24 cellular contexts compared by ENCODE assay signal in genomic region chr19:48544856-48545750, GRCh38. TPM values are rescaled to one million over a fixed set of nuclear protein-coding genes. Genes with fewer than 3 reads are reported as not detected.
"Had no signal": no experiment of that assay in that cellular context is flagged by ENCODE, and none has a peak within 500 bp of the region (broad histone marks: within the 10 kb centered on the region; RNA-seq: fewer than 3 reads in every experiment).

No MANE protein-coding gene starts in this region.

- H3K9me3 Mint-ChIP-seq: activated B cell treated with CpG ODN at 0.5 μM for 24 hours; natural killer cell treated with Interleukin-12 subunit alpha and Interleukin-12 subunit beta and Interleukin-15 and Interleukin-18, amount 100 ng/mL, for 72 hours; T-helper 1 cell treated with Interleukin-12 subunit alpha and Interleukin-12 subunit beta and Interleukin-4 antibody, amounts not matched to agents 30 μg/mL and 1 μg/mL, for 36 hours had no signal

- H3K27me3 Mint-ChIP-seq: activated B cell treated with CpG ODN at 0.5 μM for 24 hours; activated naive CD8-positive, alpha-beta T cell; memory B cell; natural killer cell treated with Interleukin-12 subunit alpha and Interleukin-12 subunit beta and Interleukin-15 and Interleukin-18, amount 100 ng/mL, for 72 hours had no signal

- H3K36me3 Mint-ChIP-seq: activated naive CD8-positive, alpha-beta T cell; memory B cell; natural killer cell treated with Interleukin-12 subunit alpha and Interleukin-12 subunit beta and Interleukin-15 and Interleukin-18, amount 100 ng/mL, for 72 hours had no signal

- DNase-seq: activated B cell treated with CpG ODN at 0.5 μM for 24 hours; activated CD4-positive, alpha-beta T cell treated with anti-CD3 and anti-CD28 coated beads for 48 hours; activated CD8-positive, alpha-beta memory T cell treated with anti-CD3 and anti-CD28 coated beads, Interleukin-2, amount 50 U/mL, for 4 hours; activated CD8-positive, alpha-beta T cell treated with anti-CD3 and anti-CD28 coated beads, Interleukin-2, amount 10 ng/mL, durations not matched to agents 7 days and 5 days; activated gamma-delta T cell treated with Interleukin-2 at 50 U/mL for 16 hours; amniotic stem cell; body of pancreas; central memory CD4-positive, alpha-beta T cell; colonic mucosa; left ventricle myocardium inferior; psoas muscle; right lobe of liver; stimulated activated CD4-positive, alpha-beta T cell treated with anti-CD3 and anti-CD28 coated beads, Interleukin-4, amount 100 ng/mL, for 4 hours; stimulated activated CD8-positive, alpha-beta memory T cell treated with anti-CD3 and anti-CD28 coated beads, Interleukin-4, amount 100 ng/mL, for 48 hours; stomach; testis; upper lobe of right lung had no signal

- H3K4me3 Mint-ChIP-seq: activated B cell treated with CpG ODN at 0.5 μM for 24 hours; activated CD8-positive, alpha-beta T cell treated with anti-CD3 and anti-CD28 coated beads, Interleukin-2, amount 10 ng/mL, durations not matched to agents 7 days and 5 days; activated naive CD8-positive, alpha-beta T cell; memory B cell; natural killer cell treated with Interleukin-12 subunit alpha and Interleukin-12 subunit beta and Interleukin-15 and Interleukin-18, amount 100 ng/mL, for 72 hours; T-helper 1 cell treated with Interleukin-12 subunit alpha and Interleukin-12 subunit beta and Interleukin-4 antibody, amounts not matched to agents 30 μg/mL and 1 μg/mL, for 36 hours had no signal

- ATAC-seq: activated CD8-positive, alpha-beta T cell treated with anti-CD3 and anti-CD28 coated beads, Interleukin-2, amount 10 ng/mL, durations not matched to agents 7 days and 5 days; body of pancreas; heart left ventricle; psoas muscle; upper lobe of right lung had no signal

- H3K27me3 ChIP-seq: body of pancreas, colonic mucosa, right lobe of liver, testis, upper lobe of right lung had no signal

- H3K9me3 ChIP-seq: body of pancreas, colonic mucosa, heart left ventricle, left ventricle myocardium inferior, psoas muscle, right lobe of liver, stomach, testis, upper lobe of right lung had no signal

- H3K27ac Mint-ChIP-seq: activated B cell treated with CpG ODN at 0.5 μM for 24 hours; activated CD8-positive, alpha-beta T cell treated with anti-CD3 and anti-CD28 coated beads, Interleukin-2, amount 10 ng/mL, durations not matched to agents 7 days and 5 days; activated naive CD8-positive, alpha-beta T cell; memory B cell; natural killer cell treated with Interleukin-12 subunit alpha and Interleukin-12 subunit beta and Interleukin-15 and Interleukin-18, amount 100 ng/mL, for 72 hours; T-helper 1 cell treated with Interleukin-12 subunit alpha and Interleukin-12 subunit beta and Interleukin-4 antibody, amounts not matched to agents 30 μg/mL and 1 μg/mL, for 36 hours had no signal

- H3K4me1 Mint-ChIP-seq: activated B cell treated with CpG ODN at 0.5 μM for 24 hours, memory B cell had no signal

- H3K4me3 ChIP-seq: body of pancreas, colonic mucosa, heart left ventricle, left ventricle myocardium inferior, psoas muscle, right lobe of liver, smooth muscle cell, stomach, testis, upper lobe of right lung had no signal

- H3K27ac ChIP-seq: body of pancreas, colonic mucosa, heart left ventricle, left ventricle myocardium inferior, psoas muscle, right lobe of liver, stomach, testis, upper lobe of right lung had no signal

- H3K4me2 ChIP-seq: smooth muscle cell had no signal

- H3K4me1 ChIP-seq: colonic mucosa, heart left ventricle, left ventricle myocardium inferior, psoas muscle, right lobe of liver, testis, upper lobe of right lung had no signal

- H3K36me3 ChIP-seq: colonic mucosa, heart left ventricle, left ventricle myocardium inferior, right lobe of liver, stomach, upper lobe of right lung had no signal

RNA-seq across cellular contexts. Expression of gene SULT2B1, which starts 6.9 kb away (rescaled TPM):
- total RNA-seq: activated B cell treated with CpG ODN at 0.5 μM for 24 hours; activated CD8-positive, alpha-beta T cell treated with anti-CD3 and anti-CD28 coated beads, Interleukin-2, amount 10 ng/mL, durations not matched to agents 7 days and 5 days; natural killer cell treated with Interleukin-12 subunit alpha and Interleukin-12 subunit beta and Interleukin-15 and Interleukin-18, amount 100 ng/mL, for 72 hours; osteocyte; psoas muscle had no signal
